ENCODE assay signal across 8 cellular contexts in the genomic region with DNA sequence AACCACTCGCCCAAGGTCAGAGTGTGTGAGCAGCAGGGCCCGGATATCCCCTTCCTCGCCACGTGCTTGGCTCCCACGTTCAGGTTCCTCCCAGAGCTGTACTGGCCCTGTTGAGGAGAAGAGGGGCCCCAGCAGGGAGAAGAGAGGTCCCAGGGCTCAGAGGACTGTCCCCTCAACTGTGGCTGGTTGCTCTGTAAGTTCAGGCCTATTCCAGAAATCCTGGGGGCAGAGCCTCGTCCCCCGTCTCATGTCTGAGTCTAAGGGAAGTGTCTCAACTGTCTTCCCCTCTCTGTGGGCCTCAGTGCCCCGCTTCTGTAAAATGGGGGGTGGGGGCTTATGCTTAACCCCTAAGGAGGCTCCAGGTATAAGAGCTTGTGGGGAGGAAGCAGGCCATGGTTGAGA. TPM values are rescaled to one million over a fixed set of nuclear protein-coding genes. Genes with fewer than 3 reads are reported as not detected.
DNase-seq lines count a peak whose midpoint lies in the region; ATAC-seq and TF ChIP-seq lines count a peak whose summit lies in the region.

No MANE protein-coding gene starts in this region.

- H3K9me2 ChIP-seq in SU-DHL-6 (replicated peaks; ENCODE audit: insufficient read depth, low read length), result no peaks in the 10 kb centered on the region

- ATAC-seq in GM19328 (IDR thresholded peaks at IDR 0.05; ENCODE audit: unreplicated experiment), result no peak

- H3K4me2 ChIP-seq in SU-DHL-6 (ENCODE audit: low read depth, low read length, poor library complexity, severe bottlenecking), result peak overlapping the region; percentile 60

- peak overlapping the region; percentile 50 for H3K9ac ChIP-seq in SU-DHL-6 (ENCODE audit: low read length)

- no peaks in the 10 kb centered on the region for H3K36me3 ChIP-seq in SU-DHL-6 (ENCODE audit: low read length)

- H3K27ac ChIP-seq in SU-DHL-6 (ENCODE audit: low read depth, low read length), result peak overlapping the region; percentile 69
- peak overlapping the region in 33 of 59 donors; percentile 3 to 66 (median 31) for H3K27ac ChIP-seq in dorsolateral prefrontal cortex

- TF ChIP-seq CTCF in GM13977 (IDR thresholded peaks at IDR 0.05; ENCODE audit: extremely low read depth, insufficient read depth, missing control alignments) (no peak), SU-DHL-6 (IDR thresholded peaks at IDR 0.05; ENCODE audit: insufficient read depth, low read length, poor library complexity, severe bottlenecking) (no peak), dorsolateral prefrontal cortex (IDR thresholded peaks at IDR 0.05 in 54 of 56, conservative IDR thresholded peaks at IDR 0.05 in 2 of 56; ENCODE audit: low read depth in 1 of 56, partially characterized antibody in 56 of 56) (no peak)

- H3K4me3 ChIP-seq in SU-DHL-6 (ENCODE audit: insufficient read depth, low read length, poor library complexity, severe bottlenecking) (peak overlapping the region; percentile 42), dorsolateral prefrontal cortex (peak overlapping the region in 20 of 59 donors; percentile 0 to 40 (median 19))

- in situ Hi-C loops in GM13977 (cut with MboI; ENCODE audit: low pct_unique_long_range_greater_than_20kb, low sequenced_read_pairs, unreplicated experiment), result no loop called here

- no peaks in the 10 kb centered on the region for H4K20me1 ChIP-seq in SU-DHL-6 (ENCODE audit: low read depth, low read length)

- intact Hi-C loops in dorsolateral prefrontal cortex (cut with DNase I), result no loop called here

- DNase-seq in GM13977 (ENCODE audit: low spot score), result peak; percentile 59
- DNase-seq in dorsolateral prefrontal cortex, result peak in 1 of 10 donors; percentile 24
- DNase-seq in stimulated activated CD4-positive, alpha-beta T cell treated with anti-CD3 and anti-CD28 coated beads, Interleukin-4, amount 100 ng/mL, for 1 hour, result peak; percentile 43
- DNase-seq in NCI-H1930 (lab: John Stamatoyannopoulos, UW), result no peak
- no peak for DNase-seq in NCI-H1417 (lab: John Stamatoyannopoulos, UW)
- DNase-seq in cortex of kidney (lab: John Stamatoyannopoulos, UW), result no peak

- no peaks in the 10 kb centered on the region for H3K9me3 ChIP-seq in SU-DHL-6 (ENCODE audit: insufficient read depth, low read length)

- peaks cover 3% of the 10 kb centered on the region; the same call in 1 of the 2 replicates for H3F3A ChIP-seq in SU-DHL-6 (ENCODE audit: insufficient read depth)

- peaks cover 71% of the 10 kb centered on the region for H3K79me2 ChIP-seq in SU-DHL-6 (ENCODE audit: insufficient read depth, low read length)

- H2AFZ ChIP-seq in SU-DHL-6 (ENCODE audit: low read depth, low read length, severe bottlenecking), result no peak overlapping the region

- H3K27me3 ChIP-seq in SU-DHL-6 (ENCODE audit: low read length) (no peaks in the 10 kb centered on the region), dorsolateral prefrontal cortex (no peaks in the 10 kb centered on the region)

RNA-seq across cellular contexts. Expression of a gene that starts 3.9 kb away (rescaled TPM):
- total RNA-seq in dorsolateral prefrontal cortex, result 100 to 1,000 TPM in 53 of 120 experiments, 10 to 100 TPM in 67; 63.9 to 137 (median 98.8) TPM

RNA-seq across cellular contexts. Expression of a gene that starts 53.9 kb away (rescaled TPM):
- 100 to 1,000 TPM in 27 of 120 experiments, 10 to 100 TPM in 92, 1 to 10 TPM in 1; 3.6 to 329 (median 74.3) TPM for total RNA-seq in dorsolateral prefrontal cortex

Comparison
In these comparisons a context has a peak if more than half of its experiments do, and no peak if none do; other contexts are left out.
1. DNase-seq: peak in GM13977 (single experiment) and stimulated activated CD4-positive, alpha-beta T cell treated with anti-CD3 and anti-CD28 coated beads, Interleukin-4, amount 100 ng/mL, for 1 hour (single experiment); none in NCI-H1930 (0 of 2), NCI-H1417 (0 of 3) and cortex of kidney (single experiment).